Comparison of ENCODE assay signal across 16 cellular contexts in the genomic region with DNA sequence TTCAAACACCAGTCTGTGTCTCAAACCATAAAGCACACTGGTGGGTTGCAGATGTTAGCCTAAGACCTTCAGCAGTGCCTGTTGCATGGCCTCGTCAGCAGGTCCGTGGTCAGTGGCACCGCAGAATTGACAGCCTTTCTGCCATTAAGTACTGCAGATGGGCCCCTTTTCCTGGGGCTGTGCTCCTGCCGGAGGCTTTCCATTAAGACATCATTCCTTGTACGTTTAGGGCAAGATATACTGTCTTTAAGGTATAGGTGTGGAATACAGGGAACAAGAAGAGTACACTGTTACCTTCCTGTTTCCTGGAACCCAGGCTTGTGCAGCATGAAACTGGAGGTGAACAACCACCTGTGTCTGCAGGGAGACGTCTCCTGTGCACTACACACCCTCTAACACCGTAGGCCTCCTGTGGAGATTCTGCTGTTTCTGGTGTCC.
DNase-seq lines count a peak whose midpoint lies in the region; ATAC-seq, FAIRE-seq and TF ChIP-seq lines count a peak whose summit lies in the region.
"Had no signal": no experiment of that assay in that cellular context is flagged by ENCODE, and none has a peak within 500 bp of the region (broad histone marks: within the 10 kb centered on the region; RNA-seq: fewer than 3 reads in every experiment).

No MANE protein-coding gene starts in this region.

- FAIRE-seq in K562 (lab: Jason Lieb, UNC), result no peak
- FAIRE-seq: GM12892 had no signal

- ATAC-seq in activated CD8-positive, alpha-beta memory T cell treated with anti-CD3 and anti-CD28 coated beads, Interleukin-2, amount 10 ng/mL, durations not matched to agents 7 days and 5 days, result no peak
- ATAC-seq in K562, result peak; percentile 1; the same call in 2 of the 3 replicates
- ATAC-seq in activated naive CD8-positive, alpha-beta T cell treated with anti-CD3 and anti-CD28 coated beads, Interleukin-2, amount 50 U/mL, for 24 hours, result no peak

- in situ Hi-C loops in GM23248 (cut with MboI) (no loop called here), K562 (cut with MboI) (no loop called here)

- peaks cover 49% of the 10 kb centered on the region for H3F3A ChIP-seq in GM23248 (ENCODE audit: insufficient read depth)

- intact Hi-C loops in K562 (cut with micrococcal nuclease), result loop anchor here (5.0 kb wide), 1 partner anchor 143 kb away; no protein-coding TSS in a partner anchor

- H3K79me2 ChIP-seq in GM23248 (ENCODE audit: insufficient read depth) (no peaks in the 10 kb centered on the region), K562 (ENCODE audit: control insufficient read depth, insufficient read depth, low read length) (peaks cover 36% of the 10 kb centered on the region)

- BruUV-seq in K562 (replicated peaks; lab: Mats Ljungman, UMichigan), result no TSS peak

- H3K9me3 ChIP-seq in GM23248 (ENCODE audit: low read depth) (no peaks in the 10 kb centered on the region), K562 (replicated peaks; ENCODE audit: control insufficient read depth, insufficient read depth, low read depth, low read length) (no peaks in the 10 kb centered on the region)
- H3K9me3 ChIP-seq: BE2C had no signal

- no peak overlapping the region for H3K4me3 ChIP-seq in GM23248
- peak overlapping the region; percentile 44 for H3K4me3 ChIP-seq in K562

- H3K27ac Mint-ChIP-seq in activated CD8-positive, alpha-beta memory T cell treated with anti-CD3 and anti-CD28 coated beads, Interleukin-2, amount 10 ng/mL, durations not matched to agents 7 days and 5 days, result peak overlapping the region; percentile 6
- H3K27ac Mint-ChIP-seq in activated naive CD8-positive, alpha-beta T cell treated with anti-CD3 and anti-CD28 coated beads, Interleukin-2, amount 50 U/mL, for 24 hours, result no peak overlapping the region
- H3K27ac Mint-ChIP-seq: CD4-positive, alpha-beta memory T cell; H9 had no signal

- H3K4me2 ChIP-seq in GM23248 (ENCODE audit: unreplicated experiment) (no peak overlapping the region), K562 (ENCODE audit: insufficient read depth, low read length) (peak overlapping the region; percentile 95)

- H3K4me1 Mint-ChIP-seq in activated CD8-positive, alpha-beta memory T cell treated with anti-CD3 and anti-CD28 coated beads, Interleukin-2, amount 10 ng/mL, durations not matched to agents 7 days and 5 days, result peaks cover 62% of the 10 kb centered on the region
- peaks cover 45% of the 10 kb centered on the region for H3K4me1 Mint-ChIP-seq in activated naive CD8-positive, alpha-beta T cell treated with anti-CD3 and anti-CD28 coated beads, Interleukin-2, amount 50 U/mL, for 24 hours
- H3K4me1 Mint-ChIP-seq: H9 had no signal

- H3K9me2 ChIP-seq in GM23248 (ENCODE audit: insufficient read depth), result no peaks in the 10 kb centered on the region; the same call in 1 of the 2 replicates

- H3K36me3 Mint-ChIP-seq in activated CD8-positive, alpha-beta memory T cell treated with anti-CD3 and anti-CD28 coated beads, Interleukin-2, amount 10 ng/mL, durations not matched to agents 7 days and 5 days, result peaks cover 30% of the 10 kb centered on the region
- H3K36me3 Mint-ChIP-seq in activated naive CD8-positive, alpha-beta T cell treated with anti-CD3 and anti-CD28 coated beads, Interleukin-2, amount 50 U/mL, for 24 hours (ENCODE audit: low read depth), result peaks cover 3% of the 10 kb centered on the region
- H3K36me3 Mint-ChIP-seq: CD4-positive, alpha-beta memory T cell had no signal

- H3K27me3 ChIP-seq in GM23248 (replicated peaks; ENCODE audit: insufficient read depth) (no peaks in the 10 kb centered on the region), K562 (ENCODE audit: control insufficient read depth in 2 of 2, insufficient read depth in 2 of 2, low read length in 2 of 2) (no peaks in the 10 kb centered on the region)
- H3K27me3 ChIP-seq: BE2C had no signal

- no peak overlapping the region for H3K4me3 Mint-ChIP-seq in activated CD8-positive, alpha-beta memory T cell treated with anti-CD3 and anti-CD28 coated beads, Interleukin-2, amount 10 ng/mL, durations not matched to agents 7 days and 5 days
- H3K4me3 Mint-ChIP-seq in activated naive CD8-positive, alpha-beta T cell treated with anti-CD3 and anti-CD28 coated beads, Interleukin-2, amount 50 U/mL, for 24 hours, result no peak overlapping the region
- H3K4me3 Mint-ChIP-seq: CD4-positive, alpha-beta memory T cell; H9 had no signal

- WGBS in GM23248 (ENCODE audit: low coverage in 1 of 2, low lambda C conversion rate in 2 of 2, missing lambda C conversion rate in 2 of 2), 2 experiments, result 86 to 88% methylated on average over 7 of the region's 7 CpGs
- 7% methylated on average over 7 of the region's 7 CpGs for WGBS in K562 (ENCODE audit: insufficient coverage, low coverage, missing lambda C conversion rate)

- H3K9ac ChIP-seq in GM23248 (0 out of 2 replicates have a peak overlapping the region, but pooled peaks have one; percentile 7), K562 (ENCODE audit: insufficient read depth in 1 of 2, low read depth in 2 of 2, low read length in 2 of 2) (peak overlapping the region; percentile 82 to 91; a peak in 3 of 4 replicates)

- H2AFZ ChIP-seq in GM23248, result peak overlapping the region; percentile 30; the same call in 1 of the 2 replicates
- peak overlapping the region; percentile 55 for H2AFZ ChIP-seq in K562 (ENCODE audit: low read depth, low read length)

- TF ChIP-seq EP300 in K562 (IDR thresholded peaks at IDR 0.05; ENCODE audit: low read length), result no peak

- H3K4me1 ChIP-seq in GM23248 (ENCODE audit: insufficient read depth) (peaks cover 68% of the 10 kb centered on the region), K562 (replicated peaks in 1 of 2; ENCODE audit: control insufficient read depth in 2 of 2, insufficient read depth in 2 of 2, low read length in 2 of 2) (peaks cover 33 to 96% of the 10 kb centered on the region in 2 experiments)
- H3K4me1 ChIP-seq: BE2C had no signal

- no peaks in the 10 kb centered on the region for H3K9me1 ChIP-seq in K562 (ENCODE audit: control insufficient read depth, insufficient read depth, low read length)

- no peak for TF ChIP-seq CTCF in K562 (IDR thresholded peaks at IDR 0.05 in 2 of 3, conservative IDR thresholded peaks at IDR 0.05 in 1 of 3; ENCODE audit: insufficient read depth in 2 of 3, low read depth in 1 of 3, low read length in 3 of 3)

- peaks cover 7% of the 10 kb centered on the region for H3K9me3 Mint-ChIP-seq in activated CD8-positive, alpha-beta memory T cell treated with anti-CD3 and anti-CD28 coated beads, Interleukin-2, amount 10 ng/mL, durations not matched to agents 7 days and 5 days (ENCODE audit: low read depth)
- H3K9me3 Mint-ChIP-seq in activated naive CD8-positive, alpha-beta T cell treated with anti-CD3 and anti-CD28 coated beads, Interleukin-2, amount 50 U/mL, for 24 hours, result peaks cover 10% of the 10 kb centered on the region
- H3K9me3 Mint-ChIP-seq: H9 had no signal

- POLR2A ChIA-PET in K562 (lab: Yijun Ruan, JAX), result no interaction called here

- H4K20me1 ChIP-seq in GM23248 (ENCODE audit: insufficient read depth), result no peaks in the 10 kb centered on the region
- no peaks in the 10 kb centered on the region for H4K20me1 ChIP-seq in K562 (replicated peaks; ENCODE audit: control insufficient read depth, insufficient read depth, low read length)

- no peak for DNase-seq in activated CD8-positive, alpha-beta memory T cell treated with anti-CD3 and anti-CD28 coated beads, Interleukin-2, amount 10 ng/mL, durations not matched to agents 7 days and 5 days
- no peak for DNase-seq in activated CD8-positive, alpha-beta memory T cell treated with anti-CD3 and anti-CD28 coated beads, Interleukin-2, amount 50 U/mL, for 4 hours
- DNase-seq in GM23248 (no peak), K562 (ENCODE audit: extremely low read depth in 1 of 4, low spot score in 3 of 4) (peak in 2 of 4 experiments; percentile 28 to 54), AG08396 (ENCODE audit: low spot score) (no peak), hippocampal formation (lab: John Stamatoyannopoulos, UW) (no peak)
- DNase-seq in activated naive CD8-positive, alpha-beta T cell treated with anti-CD3 and anti-CD28 coated beads, Interleukin-2, amount 50 U/mL, for 24 hours, result no peak
- DNase-seq: BE2C; CD4-positive, alpha-beta memory T cell; COR-L47; DND-41; GDM1; GOT3; H9 had no signal

- H3K36me3 ChIP-seq in GM23248 (ENCODE audit: low read depth), result no peaks in the 10 kb centered on the region
- H3K36me3 ChIP-seq in K562 (ENCODE audit: control insufficient read depth, insufficient read depth, low read length), result peaks cover 13% of the 10 kb centered on the region
- H3K36me3 ChIP-seq: BE2C had no signal

- CTCF ChIA-PET in activated CD8-positive, alpha-beta memory T cell treated with anti-CD3 and anti-CD28 coated beads, Interleukin-2, amount 10 ng/mL, durations not matched to agents 7 days and 5 days (lab: Charles Lee), result interaction anchor here (1.0 to 9.2 kb wide), 3 partner anchors 17 to 276 kb away, joined by 3 to 116 read pairs (median 5); no protein-coding TSS in a partner anchor
- CTCF ChIA-PET in K562 (lab: Yijun Ruan, JAX; ENCODE audit: low intra/inter-chr PET ratio), result interaction anchor here (0.7 kb wide), 1 partner anchor 27 kb away, joined by 3 read pairs; no protein-coding TSS in a partner anchor

- TF ChIP-seq POLR2A in K562 (conservative IDR thresholded peaks at IDR 0.05), result no peak

- no peak for TF ChIP-seq RAD21 in K562 (CRISPR knock-in tag; conservative IDR thresholded peaks at IDR 0.05 in 1 of 2, IDR thresholded peaks at IDR 0.05 in 1 of 2)

- peak overlapping the region; percentile 59 for H3K27ac ChIP-seq in GM23248
- H3K27ac ChIP-seq in K562 (ENCODE audit: extremely low read depth, low read depth, low read length), result peak overlapping the region; percentile 100
- H3K27ac ChIP-seq: C4-2B had no signal

- H3K27me3 Mint-ChIP-seq in activated CD8-positive, alpha-beta memory T cell treated with anti-CD3 and anti-CD28 coated beads, Interleukin-2, amount 10 ng/mL, durations not matched to agents 7 days and 5 days, result no peaks in the 10 kb centered on the region
- peaks cover 2% of the 10 kb centered on the region for H3K27me3 Mint-ChIP-seq in activated naive CD8-positive, alpha-beta T cell treated with anti-CD3 and anti-CD28 coated beads, Interleukin-2, amount 50 U/mL, for 24 hours

TF ChIP-seq in K562, 482 proteins besides CTCF, POLR2A, EP300 and RAD21 (continues in another document):
- TF ChIP-seq HIVEP1 (CRISPR knock-in tag; IDR thresholded peaks at IDR 0.05) (0 out of 2 replicates have a peak, but pooled peaks have one; percentile 48), NR4A1 (CRISPR knock-in tag; IDR thresholded peaks at IDR 0.05) (no peak), NR4A1 (tag; IDR thresholded peaks at IDR 0.05) (peak; percentile 22; the same call in 1 of the 2 replicates)
